1 cellular context compared by ENCODE assay signal in the genomic region with DNA sequence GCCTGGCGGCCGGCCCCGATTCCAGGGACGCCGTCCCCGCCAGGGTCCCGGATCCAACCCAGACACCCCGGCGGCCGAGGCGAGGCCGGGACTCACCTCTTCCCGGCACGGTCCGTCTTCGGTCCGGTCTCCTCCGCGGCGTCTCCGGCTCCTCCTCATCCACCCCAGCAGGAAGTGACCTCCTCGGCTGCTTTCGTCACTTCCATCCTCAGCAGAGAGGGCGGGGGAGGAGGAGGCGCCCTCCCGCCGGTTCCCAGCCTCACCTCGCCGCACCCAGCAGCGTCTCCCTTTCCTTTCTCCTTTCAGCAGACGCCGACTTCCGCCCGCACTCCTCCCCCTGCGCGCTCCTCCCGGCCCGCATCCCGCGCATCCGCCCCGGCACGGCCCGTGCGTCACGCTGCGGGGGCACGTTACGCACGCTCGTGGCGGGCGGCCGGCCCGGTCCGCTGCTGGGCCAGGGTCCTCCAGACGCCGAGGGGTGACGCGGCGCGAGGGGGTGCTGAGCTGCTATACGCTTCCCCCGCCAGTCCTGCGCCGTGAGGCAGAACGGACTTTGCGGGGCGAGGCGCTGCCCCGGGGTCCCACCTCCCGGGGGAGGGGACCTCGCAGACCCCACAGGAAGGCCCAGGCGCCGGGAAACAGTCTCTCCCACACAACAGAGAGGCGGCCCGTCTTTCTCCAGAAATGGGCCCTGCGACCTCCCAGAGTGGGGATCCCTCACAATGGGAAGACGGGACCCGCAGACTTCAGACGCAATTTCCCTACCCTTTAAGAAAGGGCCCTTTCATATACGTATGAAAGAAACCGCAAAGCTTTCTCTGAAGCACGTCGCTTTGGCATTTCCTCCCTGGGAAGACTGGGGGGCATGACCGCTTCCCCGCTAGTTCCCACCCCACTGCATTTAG.
A peak's percentile ranks its signal among the peaks of the same experiment; 100 is the strongest.
TF ChIP-seq lines count a peak whose summit lies in the region.

A gene (minus strand): TSS at position 176 of the 905 bp plus-strand sequence. CDS start 2,043 bp downstream, outside the sequence.

TF ChIP-seq in HEK293, 187 proteins besides CTCF, POLR2A, EP300 and RAD21 (continued from another document and continues in another):
- TF ChIP-seq, protein P1, sequence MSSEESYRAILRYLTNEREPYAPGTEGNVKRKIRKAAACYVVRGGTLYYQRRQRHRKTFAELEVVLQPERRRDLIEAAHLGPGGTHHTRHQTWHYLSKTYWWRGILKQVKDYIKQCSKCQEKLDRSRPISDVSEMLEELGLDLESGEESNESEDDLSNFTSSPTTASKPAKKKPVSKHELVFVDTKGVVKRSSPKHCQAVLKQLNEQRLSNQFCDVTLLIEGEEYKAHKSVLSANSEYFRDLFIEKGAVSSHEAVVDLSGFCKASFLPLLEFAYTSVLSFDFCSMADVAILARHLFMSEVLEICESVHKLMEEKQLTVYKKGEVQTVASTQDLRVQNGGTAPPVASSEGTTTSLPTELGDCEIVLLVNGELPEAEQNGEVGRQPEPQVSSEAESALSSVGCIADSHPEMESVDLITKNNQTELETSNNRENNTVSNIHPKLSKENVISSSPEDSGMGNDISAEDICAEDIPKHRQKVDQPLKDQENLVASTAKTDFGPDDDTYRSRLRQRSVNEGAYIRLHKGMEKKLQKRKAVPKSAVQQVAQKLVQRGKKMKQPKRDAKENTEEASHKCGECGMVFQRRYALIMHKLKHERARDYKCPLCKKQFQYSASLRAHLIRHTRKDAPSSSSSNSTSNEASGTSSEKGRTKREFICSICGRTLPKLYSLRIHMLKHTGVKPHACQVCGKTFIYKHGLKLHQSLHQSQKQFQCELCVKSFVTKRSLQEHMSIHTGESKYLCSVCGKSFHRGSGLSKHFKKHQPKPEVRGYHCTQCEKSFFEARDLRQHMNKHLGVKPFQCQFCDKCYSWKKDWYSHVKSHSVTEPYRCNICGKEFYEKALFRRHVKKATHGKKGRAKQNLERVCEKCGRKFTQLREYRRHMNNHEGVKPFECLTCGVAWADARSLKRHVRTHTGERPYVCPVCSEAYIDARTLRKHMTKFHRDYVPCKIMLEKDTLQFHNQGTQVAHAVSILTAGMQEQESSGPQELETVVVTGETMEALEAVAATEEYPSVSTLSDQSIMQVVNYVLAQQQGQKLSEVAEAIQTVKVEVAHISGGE (tag by site-specific recombination; conservative IDR thresholded peaks at IDR 0.05; ENCODE audit: low read depth) = peak; percentile 94
- peak; percentile 60 for TF ChIP-seq ZNF184 (tag by site-specific recombination; IDR thresholded peaks at IDR 0.05)
- peak; percentile 62; the same call in 1 of the 2 replicates for TF ChIP-seq KLF10 (tag by site-specific recombination; IDR thresholded peaks at IDR 0.05)
- TF ChIP-seq, protein P2, sequence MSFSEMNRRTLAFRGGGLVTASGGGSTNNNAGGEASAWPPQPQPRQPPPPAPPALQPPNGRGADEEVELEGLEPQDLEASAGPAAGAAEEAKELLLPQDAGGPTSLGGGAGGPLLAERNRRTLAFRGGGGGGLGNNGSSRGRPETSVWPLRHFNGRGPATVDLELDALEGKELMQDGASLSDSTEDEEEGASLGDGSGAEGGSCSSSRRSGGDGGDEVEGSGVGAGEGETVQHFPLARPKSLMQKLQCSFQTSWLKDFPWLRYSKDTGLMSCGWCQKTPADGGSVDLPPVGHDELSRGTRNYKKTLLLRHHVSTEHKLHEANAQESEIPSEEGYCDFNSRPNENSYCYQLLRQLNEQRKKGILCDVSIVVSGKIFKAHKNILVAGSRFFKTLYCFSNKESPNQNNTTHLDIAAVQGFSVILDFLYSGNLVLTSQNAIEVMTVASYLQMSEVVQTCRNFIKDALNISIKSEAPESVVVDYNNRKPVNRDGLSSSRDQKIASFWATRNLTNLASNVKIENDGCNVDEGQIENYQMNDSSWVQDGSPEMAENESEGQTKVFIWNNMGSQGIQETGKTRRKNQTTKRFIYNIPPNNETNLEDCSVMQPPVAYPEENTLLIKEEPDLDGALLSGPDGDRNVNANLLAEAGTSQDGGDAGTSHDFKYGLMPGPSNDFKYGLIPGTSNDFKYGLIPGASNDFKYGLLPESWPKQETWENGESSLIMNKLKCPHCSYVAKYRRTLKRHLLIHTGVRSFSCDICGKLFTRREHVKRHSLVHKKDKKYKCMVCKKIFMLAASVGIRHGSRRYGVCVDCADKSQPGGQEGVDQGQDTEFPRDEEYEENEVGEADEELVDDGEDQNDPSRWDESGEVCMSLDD (tag by site-specific recombination; IDR thresholded peaks at IDR 0.05) = peak; percentile 67; the same call in 1 of the 2 replicates
- TF ChIP-seq GLIS2 (tag by site-specific recombination; IDR thresholded peaks at IDR 0.05) = peak; percentile 95
- TF ChIP-seq ZNF701 (tag by site-specific recombination; IDR thresholded peaks at IDR 0.05) = no peak
- TF ChIP-seq KLF8 (tag by site-specific recombination; IDR thresholded peaks at IDR 0.05) = peak; percentile 97
- TF ChIP-seq, protein P3, sequence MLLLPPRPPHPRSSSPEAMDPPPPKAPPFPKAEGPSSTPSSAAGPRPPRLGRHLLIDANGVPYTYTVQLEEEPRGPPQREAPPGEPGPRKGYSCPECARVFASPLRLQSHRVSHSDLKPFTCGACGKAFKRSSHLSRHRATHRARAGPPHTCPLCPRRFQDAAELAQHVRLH (tag by site-specific recombination; IDR thresholded peaks at IDR 0.05) = 0 out of 2 replicates have a peak, but pooled peaks have one; percentile 8
- TF ChIP-seq ZNF335 (tag by site-specific recombination; conservative IDR thresholded peaks at IDR 0.05) = peak; percentile 86
- peak; percentile 58; the same call in 1 of the 2 replicates for TF ChIP-seq ZBTB17 (tag by site-specific recombination; IDR thresholded peaks at IDR 0.05)
- peak; percentile 90 for TF ChIP-seq ZBTB21 (tag by site-specific recombination; IDR thresholded peaks at IDR 0.05)
- TF ChIP-seq ZIC2 (tag by site-specific recombination; IDR thresholded peaks at IDR 0.05) = peak; percentile 86
- peak; percentile 54 for TF ChIP-seq PRDM1 (tag by site-specific recombination; IDR thresholded peaks at IDR 0.05)
- peak; percentile 84 for TF ChIP-seq SP3 (tag by site-specific recombination; IDR thresholded peaks at IDR 0.05)
- TF ChIP-seq ZNF341 (tag by site-specific recombination; IDR thresholded peaks at IDR 0.05; ENCODE audit: low read depth) = peak; percentile 78
- TF ChIP-seq ZNF785 (tag by site-specific recombination; IDR thresholded peaks at IDR 0.05) = peak; percentile 12; the same call in 1 of the 2 replicates
- peak; percentile 73; the same call in 1 of the 2 replicates for TF ChIP-seq WT1 (tag by site-specific recombination; IDR thresholded peaks at IDR 0.05)
- TF ChIP-seq, protein P4, sequence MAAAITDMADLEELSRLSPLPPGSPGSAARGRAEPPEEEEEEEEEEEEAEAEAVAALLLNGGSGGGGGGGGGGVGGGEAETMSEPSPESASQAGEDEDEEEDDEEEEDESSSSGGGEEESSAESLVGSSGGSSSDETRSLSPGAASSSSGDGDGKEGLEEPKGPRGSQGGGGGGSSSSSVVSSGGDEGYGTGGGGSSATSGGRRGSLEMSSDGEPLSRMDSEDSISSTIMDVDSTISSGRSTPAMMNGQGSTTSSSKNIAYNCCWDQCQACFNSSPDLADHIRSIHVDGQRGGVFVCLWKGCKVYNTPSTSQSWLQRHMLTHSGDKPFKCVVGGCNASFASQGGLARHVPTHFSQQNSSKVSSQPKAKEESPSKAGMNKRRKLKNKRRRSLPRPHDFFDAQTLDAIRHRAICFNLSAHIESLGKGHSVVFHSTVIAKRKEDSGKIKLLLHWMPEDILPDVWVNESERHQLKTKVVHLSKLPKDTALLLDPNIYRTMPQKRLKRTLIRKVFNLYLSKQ (tag by site-specific recombination; IDR thresholded peaks at IDR 0.05; ENCODE audit: borderline replicate concordance) = no peak
- TF ChIP-seq, protein P5, sequence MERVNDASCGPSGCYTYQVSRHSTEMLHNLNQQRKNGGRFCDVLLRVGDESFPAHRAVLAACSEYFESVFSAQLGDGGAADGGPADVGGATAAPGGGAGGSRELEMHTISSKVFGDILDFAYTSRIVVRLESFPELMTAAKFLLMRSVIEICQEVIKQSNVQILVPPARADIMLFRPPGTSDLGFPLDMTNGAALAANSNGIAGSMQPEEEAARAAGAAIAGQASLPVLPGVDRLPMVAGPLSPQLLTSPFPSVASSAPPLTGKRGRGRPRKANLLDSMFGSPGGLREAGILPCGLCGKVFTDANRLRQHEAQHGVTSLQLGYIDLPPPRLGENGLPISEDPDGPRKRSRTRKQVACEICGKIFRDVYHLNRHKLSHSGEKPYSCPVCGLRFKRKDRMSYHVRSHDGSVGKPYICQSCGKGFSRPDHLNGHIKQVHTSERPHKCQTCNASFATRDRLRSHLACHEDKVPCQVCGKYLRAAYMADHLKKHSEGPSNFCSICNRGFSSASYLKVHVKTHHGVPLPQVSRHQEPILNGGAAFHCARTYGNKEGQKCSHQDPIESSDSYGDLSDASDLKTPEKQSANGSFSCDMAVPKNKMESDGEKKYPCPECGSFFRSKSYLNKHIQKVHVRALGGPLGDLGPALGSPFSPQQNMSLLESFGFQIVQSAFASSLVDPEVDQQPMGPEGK (tag by site-specific recombination; IDR thresholded peaks at IDR 0.05) = peak; percentile 80
- TF ChIP-seq ZNF629 (tag by site-specific recombination; IDR thresholded peaks at IDR 0.05) = peak; percentile 97
- TF ChIP-seq ZNF112 (tag by site-specific recombination; IDR thresholded peaks at IDR 0.05) = no peak
- peak; percentile 87 for TF ChIP-seq ZNF561 (tag by site-specific recombination; IDR thresholded peaks at IDR 0.05; ENCODE audit: borderline replicate concordance)
- TF ChIP-seq, protein P6, sequence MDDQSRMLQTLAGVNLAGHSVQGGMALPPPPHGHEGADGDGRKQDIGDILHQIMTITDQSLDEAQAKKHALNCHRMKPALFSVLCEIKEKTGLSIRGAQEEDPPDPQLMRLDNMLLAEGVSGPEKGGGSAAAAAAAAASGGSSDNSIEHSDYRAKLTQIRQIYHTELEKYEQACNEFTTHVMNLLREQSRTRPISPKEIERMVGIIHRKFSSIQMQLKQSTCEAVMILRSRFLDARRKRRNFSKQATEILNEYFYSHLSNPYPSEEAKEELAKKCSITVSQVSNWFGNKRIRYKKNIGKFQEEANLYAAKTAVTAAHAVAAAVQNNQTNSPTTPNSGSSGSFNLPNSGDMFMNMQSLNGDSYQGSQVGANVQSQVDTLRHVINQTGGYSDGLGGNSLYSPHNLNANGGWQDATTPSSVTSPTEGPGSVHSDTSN (CRISPR knock-in tag; IDR thresholded peaks at IDR 0.05) = peak; percentile 81
- TF ChIP-seq, protein P7, sequence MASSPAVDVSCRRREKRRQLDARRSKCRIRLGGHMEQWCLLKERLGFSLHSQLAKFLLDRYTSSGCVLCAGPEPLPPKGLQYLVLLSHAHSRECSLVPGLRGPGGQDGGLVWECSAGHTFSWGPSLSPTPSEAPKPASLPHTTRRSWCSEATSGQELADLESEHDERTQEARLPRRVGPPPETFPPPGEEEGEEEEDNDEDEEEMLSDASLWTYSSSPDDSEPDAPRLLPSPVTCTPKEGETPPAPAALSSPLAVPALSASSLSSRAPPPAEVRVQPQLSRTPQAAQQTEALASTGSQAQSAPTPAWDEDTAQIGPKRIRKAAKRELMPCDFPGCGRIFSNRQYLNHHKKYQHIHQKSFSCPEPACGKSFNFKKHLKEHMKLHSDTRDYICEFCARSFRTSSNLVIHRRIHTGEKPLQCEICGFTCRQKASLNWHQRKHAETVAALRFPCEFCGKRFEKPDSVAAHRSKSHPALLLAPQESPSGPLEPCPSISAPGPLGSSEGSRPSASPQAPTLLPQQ (tag by site-specific recombination; IDR thresholded peaks at IDR 0.05) = peak; percentile 84
- TF ChIP-seq ZNF114 (tag by site-specific recombination; IDR thresholded peaks at IDR 0.05) = no peak
- TF ChIP-seq ZNF792 (tag by site-specific recombination; IDR thresholded peaks at IDR 0.05) = peak; percentile 11; the same call in 1 of the 2 replicates
- peak; percentile 76 for TF ChIP-seq ZBTB20 (tag by site-specific recombination; IDR thresholded peaks at IDR 0.05)
- no peak for TF ChIP-seq ZNF707 (tag by site-specific recombination; IDR thresholded peaks at IDR 0.05)
- TF ChIP-seq KLF1 (tag by site-specific recombination; IDR thresholded peaks at IDR 0.05) = peak; percentile 78
- TF ChIP-seq IKZF3 (tag by site-specific recombination; IDR thresholded peaks at IDR 0.05) = peak; percentile 88
- peak; percentile 36; the same call in 1 of the 2 replicates for TF ChIP-seq SP7 (tag by site-specific recombination; IDR thresholded peaks at IDR 0.05)
- TF ChIP-seq TCF7L2 (IDR thresholded peaks at IDR 0.05; ENCODE audit: borderline replicate concordance, low read depth, low read length) = no peak
- TF ChIP-seq, protein P8, sequence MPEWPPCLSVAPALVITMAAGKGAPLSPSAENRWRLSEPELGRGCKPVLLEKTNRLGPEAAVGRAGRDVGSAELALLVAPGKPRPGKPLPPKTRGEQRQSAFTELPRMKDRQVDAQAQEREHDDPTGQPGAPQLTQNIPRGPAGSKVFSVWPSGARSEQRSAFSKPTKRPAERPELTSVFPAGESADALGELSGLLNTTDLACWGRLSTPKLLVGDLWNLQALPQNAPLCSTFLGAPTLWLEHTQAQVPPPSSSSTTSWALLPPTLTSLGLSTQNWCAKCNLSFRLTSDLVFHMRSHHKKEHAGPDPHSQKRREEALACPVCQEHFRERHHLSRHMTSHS (tag by site-specific recombination; IDR thresholded peaks at IDR 0.05) = no peak
- TF ChIP-seq, protein P9, sequence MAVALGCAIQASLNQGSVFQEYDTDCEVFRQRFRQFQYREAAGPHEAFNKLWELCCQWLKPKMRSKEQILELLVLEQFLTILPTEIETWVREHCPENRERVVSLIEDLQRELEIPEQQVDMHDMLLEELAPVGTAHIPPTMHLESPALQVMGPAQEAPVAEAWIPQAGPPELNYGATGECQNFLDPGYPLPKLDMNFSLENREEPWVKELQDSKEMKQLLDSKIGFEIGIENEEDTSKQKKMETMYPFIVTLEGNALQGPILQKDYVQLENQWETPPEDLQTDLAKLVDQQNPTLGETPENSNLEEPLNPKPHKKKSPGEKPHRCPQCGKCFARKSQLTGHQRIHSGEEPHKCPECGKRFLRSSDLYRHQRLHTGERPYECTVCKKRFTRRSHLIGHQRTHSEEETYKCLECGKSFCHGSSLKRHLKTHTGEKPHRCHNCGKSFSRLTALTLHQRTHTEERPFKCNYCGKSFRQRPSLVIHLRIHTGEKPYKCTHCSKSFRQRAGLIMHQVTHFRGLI (tag by site-specific recombination; IDR thresholded peaks at IDR 0.05) = peak; percentile 41; the same call in 1 of the 2 replicates
- TF ChIP-seq, protein P10, sequence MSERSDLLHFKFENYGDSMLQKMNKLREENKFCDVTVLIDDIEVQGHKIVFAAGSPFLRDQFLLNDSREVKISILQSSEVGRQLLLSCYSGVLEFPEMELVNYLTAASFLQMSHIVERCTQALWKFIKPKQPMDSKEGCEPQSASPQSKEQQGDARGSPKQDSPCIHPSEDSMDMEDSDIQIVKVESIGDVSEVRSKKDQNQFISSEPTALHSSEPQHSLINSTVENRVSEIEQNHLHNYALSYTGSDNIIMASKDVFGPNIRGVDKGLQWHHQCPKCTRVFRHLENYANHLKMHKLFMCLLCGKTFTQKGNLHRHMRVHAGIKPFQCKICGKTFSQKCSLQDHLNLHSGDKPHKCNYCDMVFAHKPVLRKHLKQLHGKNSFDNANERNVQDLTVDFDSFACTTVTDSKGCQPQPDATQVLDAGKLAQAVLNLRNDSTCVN (tag by site-specific recombination; optimal IDR thresholded peaks at IDR 0.05) = peak; percentile 95
